ENCODE assay signal across 2 cellular contexts in the genomic region with DNA sequence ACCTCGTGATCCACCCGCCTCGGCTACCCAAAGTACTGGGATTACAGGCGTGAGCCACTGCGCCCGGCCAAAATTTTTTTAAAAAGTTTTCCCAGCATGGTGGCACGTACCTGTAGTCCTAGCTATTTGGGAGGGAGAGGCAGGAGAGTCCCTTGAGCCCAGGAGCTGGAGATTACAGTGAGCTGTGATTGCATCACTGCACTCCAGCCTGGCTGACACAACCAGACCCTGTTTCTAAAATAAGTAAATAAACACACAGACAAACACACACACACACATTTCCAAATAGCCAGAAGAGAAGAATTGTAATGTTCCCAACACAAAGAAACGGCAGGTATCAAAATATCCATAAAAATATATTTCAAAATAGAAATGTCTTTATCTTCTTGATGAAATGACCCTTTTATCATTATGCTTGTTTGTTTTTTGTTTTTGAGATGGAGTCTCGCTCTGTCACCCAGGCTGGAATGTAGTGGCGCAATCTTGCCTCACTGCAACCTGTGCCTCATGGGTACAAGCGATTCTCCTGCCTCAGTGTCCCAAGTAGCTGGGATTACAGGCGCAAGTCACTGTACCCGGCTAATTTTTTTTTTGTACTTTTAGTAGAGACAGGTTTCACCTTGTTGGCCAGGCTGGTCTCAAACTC.
TF ChIP-seq lines count a peak whose summit lies in the region.

No MANE protein-coding gene starts in this region.

TF ChIP-seq in H1, 55 proteins besides CTCF, POLR2A, EP300 and RAD21:
- TF ChIP-seq CEBPB (IDR thresholded peaks at IDR 0.05; ENCODE audit: low read depth, low read length) (peak; percentile 11; the same call in 1 of the 2 replicates), NRF1 (IDR thresholded peaks at IDR 0.05; ENCODE audit: low read depth, low read length) (no peak)

TF ChIP-seq in liver, 16 proteins besides CTCF, POLR2A, EP300 and RAD21:
- TF ChIP-seq SP1 (IDR thresholded peaks at IDR 0.05), result peak; percentile 48
- peak in 1 of 2 donors; percentile 28 for TF ChIP-seq RXRA (IDR thresholded peaks at IDR 0.05)
- peak in 1 of 2 donors; percentile 14 for TF ChIP-seq JUND (IDR thresholded peaks at IDR 0.05)
- TF ChIP-seq, protein P1, sequence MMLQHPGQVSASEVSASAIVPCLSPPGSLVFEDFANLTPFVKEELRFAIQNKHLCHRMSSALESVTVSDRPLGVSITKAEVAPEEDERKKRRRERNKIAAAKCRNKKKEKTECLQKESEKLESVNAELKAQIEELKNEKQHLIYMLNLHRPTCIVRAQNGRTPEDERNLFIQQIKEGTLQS (IDR thresholded peaks at IDR 0.05), result peak; percentile 86
- TF ChIP-seq HNF4A (conservative IDR thresholded peaks at IDR 0.05), result peak; percentile 13 to 39
- TF ChIP-seq, protein P2, sequence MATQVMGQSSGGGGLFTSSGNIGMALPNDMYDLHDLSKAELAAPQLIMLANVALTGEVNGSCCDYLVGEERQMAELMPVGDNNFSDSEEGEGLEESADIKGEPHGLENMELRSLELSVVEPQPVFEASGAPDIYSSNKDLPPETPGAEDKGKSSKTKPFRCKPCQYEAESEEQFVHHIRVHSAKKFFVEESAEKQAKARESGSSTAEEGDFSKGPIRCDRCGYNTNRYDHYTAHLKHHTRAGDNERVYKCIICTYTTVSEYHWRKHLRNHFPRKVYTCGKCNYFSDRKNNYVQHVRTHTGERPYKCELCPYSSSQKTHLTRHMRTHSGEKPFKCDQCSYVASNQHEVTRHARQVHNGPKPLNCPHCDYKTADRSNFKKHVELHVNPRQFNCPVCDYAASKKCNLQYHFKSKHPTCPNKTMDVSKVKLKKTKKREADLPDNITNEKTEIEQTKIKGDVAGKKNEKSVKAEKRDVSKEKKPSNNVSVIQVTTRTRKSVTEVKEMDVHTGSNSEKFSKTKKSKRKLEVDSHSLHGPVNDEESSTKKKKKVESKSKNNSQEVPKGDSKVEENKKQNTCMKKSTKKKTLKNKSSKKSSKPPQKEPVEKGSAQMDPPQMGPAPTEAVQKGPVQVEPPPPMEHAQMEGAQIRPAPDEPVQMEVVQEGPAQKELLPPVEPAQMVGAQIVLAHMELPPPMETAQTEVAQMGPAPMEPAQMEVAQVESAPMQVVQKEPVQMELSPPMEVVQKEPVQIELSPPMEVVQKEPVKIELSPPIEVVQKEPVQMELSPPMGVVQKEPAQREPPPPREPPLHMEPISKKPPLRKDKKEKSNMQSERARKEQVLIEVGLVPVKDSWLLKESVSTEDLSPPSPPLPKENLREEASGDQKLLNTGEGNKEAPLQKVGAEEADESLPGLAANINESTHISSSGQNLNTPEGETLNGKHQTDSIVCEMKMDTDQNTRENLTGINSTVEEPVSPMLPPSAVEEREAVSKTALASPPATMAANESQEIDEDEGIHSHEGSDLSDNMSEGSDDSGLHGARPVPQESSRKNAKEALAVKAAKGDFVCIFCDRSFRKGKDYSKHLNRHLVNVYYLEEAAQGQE (IDR thresholded peaks at IDR 0.05), result no peak
- no peak for TF ChIP-seq TAF1 (conservative IDR thresholded peaks at IDR 0.05)
